9 cellular contexts compared by ENCODE assay signal in genomic region chr16:57671451-57671850, GRCh38. TPM values are rescaled to one million over a fixed set of nuclear protein-coding genes. Genes with fewer than 3 reads are reported as not detected.
"Had no signal": no experiment of that assay in that cellular context is flagged by ENCODE, and none has a peak within 500 bp of the region (broad histone marks: within the 10 kb centered on the region; RNA-seq: fewer than 3 reads in every experiment).

No MANE protein-coding gene starts in this region.

RNA-seq across cellular contexts. Expression of gene ADGRG3, which starts 3.3 kb away (rescaled TPM):
- total RNA-seq: activated CD4-positive, alpha-beta T cell treated with anti-CD3 and anti-CD28 coated beads, Interleukin-2, amount 10 ng/mL, durations not matched to agents 24 days and 14 days; activated CD8-positive, alpha-beta memory T cell treated with anti-CD3 and anti-CD28 coated beads for 36 hours; activated CD8-positive, alpha-beta T cell treated with anti-CD3 and anti-CD28 coated beads for 36 hours; activated naive CD8-positive, alpha-beta T cell treated with anti-CD3 and anti-CD28 coated beads for 36 hours; activated T-helper 17 cell treated with anti-CD3 and anti-CD28 coated beads, Interleukin-2, amount 50 U/mL, for 72 hours; ascending aorta; PC-3; T-helper 2 cell treated with Interferon-gamma antibody and Interleukin-4, amounts not matched to agents 100 ng/mL and 5 ng/mL, for 36 hours had no signal

RNA-seq across cellular contexts. Expression of gene DRC7, which starts 23.2 kb away (rescaled TPM):
- total RNA-seq: activated CD4-positive, alpha-beta T cell treated with anti-CD3 and anti-CD28 coated beads, Interleukin-2, amount 10 ng/mL, durations not matched to agents 24 days and 14 days; activated CD8-positive, alpha-beta memory T cell treated with anti-CD3 and anti-CD28 coated beads for 36 hours; activated naive CD8-positive, alpha-beta T cell treated with anti-CD3 and anti-CD28 coated beads for 36 hours; activated T-helper 17 cell treated with anti-CD3 and anti-CD28 coated beads, Interleukin-2, amount 50 U/mL, for 72 hours; ascending aorta; PC-3; Peyer's patch; T-helper 2 cell treated with Interferon-gamma antibody and Interleukin-4, amounts not matched to agents 100 ng/mL and 5 ng/mL, for 36 hours had no signal
